In genomic region chr17:81436294-81436849, GRCh38 we compare ENCODE assay signal across 1 cellular context.
TF ChIP-seq lines count a peak whose summit lies in the region.

No MANE protein-coding gene starts in this region.

TF ChIP-seq in IMR-90, 13 proteins besides CTCF, POLR2A, EP300 and RAD21 (continued from another document):
- TF ChIP-seq USF2 (IDR thresholded peaks at IDR 0.05; ENCODE audit: low read depth, low read length) (no peak), FOS (IDR thresholded peaks at IDR 0.05; ENCODE audit: low read depth, low read length) (no peak), NFE2L2 (IDR thresholded peaks at IDR 0.05; ENCODE audit: low read depth, low read length) (no peak), CHD1 (IDR thresholded peaks at IDR 0.05; ENCODE audit: low read depth, low read length) (no peak)
TF ChIP-seq in IMR-90: peak in this region for 0.
